19 cellular contexts compared by ENCODE assay signal in genomic region chr3:116314476-116314875, GRCh38.
"Had no signal": no experiment of that assay in that cellular context is flagged by ENCODE, and none has a peak within 500 bp of the region (broad histone marks: within the 10 kb centered on the region; RNA-seq: fewer than 3 reads in every experiment).

No MANE protein-coding gene starts in this region.

- H3K27ac ChIP-seq: ascending aorta, pancreas, skin epidermis, tibial artery, vagina had no signal

- DNase-seq: activated CD4-positive, alpha-beta T cell treated with anti-CD3 and anti-CD28 coated beads, Interleukin-2, amount 10 ng/mL, durations not matched to agents 24 days and 14 days; activated CD8-positive, alpha-beta memory T cell treated with anti-CD3 and anti-CD28 coated beads for 24 hours; activated naive CD4-positive, alpha-beta T cell treated with Interleukin-2 at 50 U/mL for 16 hours; activated naive CD8-positive, alpha-beta T cell treated with anti-CD3 and anti-CD28 coated beads, Interleukin-2, amount 50 U/mL, for 24 hours; dermis blood vessel endothelial cell; endodermal cell; glutamatergic neuron; left colon; mammary epithelial cell; nephron progenitor cell; pancreas; T-cell; T1000; tibial artery had no signal

- H3K4me1 ChIP-seq: ascending aorta, pancreas, tibial artery, vagina had no signal

- H3K27me3 ChIP-seq: ascending aorta, pancreas, tibial artery, vagina had no signal

- H3K36me3 Mint-ChIP-seq: T-cell, WTC11 had no signal

- H3K4me1 Mint-ChIP-seq: activated CD4-positive, alpha-beta T cell treated with anti-CD3 and anti-CD28 coated beads, Interleukin-2, amount 10 ng/mL, durations not matched to agents 24 days and 14 days; activated naive CD8-positive, alpha-beta T cell treated with anti-CD3 and anti-CD28 coated beads, Interleukin-2, amount 50 U/mL, for 24 hours; central memory CD8-positive, alpha-beta T cell; endodermal cell; T-cell had no signal

- H3K36me3 ChIP-seq: ascending aorta, pancreas, tibial artery, vagina had no signal

- FAIRE-seq: pancreas had no signal

- H3K9me3 Mint-ChIP-seq: activated CD4-positive, alpha-beta T cell treated with anti-CD3 and anti-CD28 coated beads, Interleukin-2, amount 10 ng/mL, durations not matched to agents 24 days and 14 days; endodermal cell; nephron progenitor cell; WTC11 had no signal

- H3K4me3 Mint-ChIP-seq: activated CD4-positive, alpha-beta T cell treated with anti-CD3 and anti-CD28 coated beads, Interleukin-2, amount 10 ng/mL, durations not matched to agents 24 days and 14 days; activated naive CD8-positive, alpha-beta T cell treated with anti-CD3 and anti-CD28 coated beads, Interleukin-2, amount 50 U/mL, for 24 hours; central memory CD8-positive, alpha-beta T cell; endodermal cell; nephron progenitor cell; T-cell; WTC11 had no signal

- H3K27ac Mint-ChIP-seq: activated CD4-positive, alpha-beta T cell treated with anti-CD3 and anti-CD28 coated beads, Interleukin-2, amount 10 ng/mL, durations not matched to agents 24 days and 14 days; activated naive CD8-positive, alpha-beta T cell treated with anti-CD3 and anti-CD28 coated beads, Interleukin-2, amount 50 U/mL, for 24 hours; endodermal cell; nephron progenitor cell; T-cell; WTC11 had no signal

- H3K27me3 Mint-ChIP-seq: activated CD4-positive, alpha-beta T cell treated with anti-CD3 and anti-CD28 coated beads, Interleukin-2, amount 10 ng/mL, durations not matched to agents 24 days and 14 days; activated naive CD8-positive, alpha-beta T cell treated with anti-CD3 and anti-CD28 coated beads, Interleukin-2, amount 50 U/mL, for 24 hours; central memory CD8-positive, alpha-beta T cell; T-cell had no signal

- H3K4me3 ChIP-seq: ascending aorta, pancreas, skin epidermis, tibial artery, vagina had no signal

- H3K9me3 ChIP-seq: ascending aorta, pancreas, tibial artery, vagina had no signal

- ATAC-seq: activated naive CD8-positive, alpha-beta T cell treated with anti-CD3 and anti-CD28 coated beads, Interleukin-2, amount 50 U/mL, for 24 hours; left colon; T-cell; WTC11 had no signal
